ENCODE assay signal across 24 cellular contexts in the genomic region with DNA sequence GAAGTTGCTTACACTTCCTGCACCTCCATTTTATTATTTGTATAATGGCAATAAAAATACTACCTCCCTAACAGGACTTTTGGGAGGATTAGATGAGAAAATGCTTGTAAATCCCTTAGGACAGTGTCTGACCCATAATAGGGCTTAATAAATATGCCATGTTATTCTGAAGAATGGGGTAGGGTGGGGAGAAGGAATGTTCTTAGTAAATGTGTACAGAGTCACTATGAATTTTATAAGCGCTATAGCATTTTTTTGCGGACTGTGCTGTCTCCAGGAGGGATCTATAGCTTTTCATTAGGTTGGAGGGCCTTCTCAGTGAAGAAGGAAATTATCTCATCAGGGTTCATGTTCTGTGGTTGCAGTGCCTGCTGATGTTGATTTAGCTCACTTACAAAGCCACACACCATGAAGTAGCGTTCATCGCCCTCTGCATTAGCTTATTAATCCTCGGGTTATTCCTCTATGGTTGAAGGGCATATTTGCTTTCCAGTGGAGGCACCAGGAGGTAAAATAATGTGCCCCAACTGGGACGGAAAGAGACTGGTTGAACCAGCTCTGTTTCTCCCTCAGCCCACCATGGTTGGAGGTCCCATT.
DNase-seq lines count a peak whose midpoint lies in the region; ATAC-seq and TF ChIP-seq lines count a peak whose summit lies in the region.
"Had no signal": no experiment of that assay in that cellular context is flagged by ENCODE, and none has a peak within 500 bp of the region (broad histone marks: within the 10 kb centered on the region; RNA-seq: fewer than 3 reads in every experiment).

No MANE protein-coding gene starts in this region.

- intact Hi-C loops in esophagus muscularis mucosa (cut with DNase I): no loop called here
- intact Hi-C loops in heart left ventricle (cut with DNase I): loop anchor here in 1 of 10 donors (10.0 kb wide), 1 partner anchor 522 kb away; a partner anchor contains a TSS

- H3K4me1 ChIP-seq in esophagus muscularis mucosa: peaks cover 10 to 14% (median 11%) of the 10 kb centered on the region in 4 donors
- peaks cover 0 to 19% (median 7%) of the 10 kb centered on the region in 12 donors for H3K4me1 ChIP-seq in heart left ventricle
- peaks cover 19% of the 10 kb centered on the region for H3K4me1 ChIP-seq in foreskin keratinocyte

- peaks cover 2% of the 10 kb centered on the region for H3K27me3 Mint-ChIP-seq in osteocyte (ENCODE audit: unreplicated experiment)

- H3K9me3 Mint-ChIP-seq in osteocyte (ENCODE audit: unreplicated experiment): no peaks in the 10 kb centered on the region
- H3K9me3 Mint-ChIP-seq: activated CD4-positive, alpha-beta memory T cell treated with anti-CD3 and anti-CD28 coated beads for 36 hours; effector memory CD8-positive, alpha-beta T cell; HFFc6 had no signal

- peaks cover 5% of the 10 kb centered on the region for H3K4me1 Mint-ChIP-seq in osteocyte (ENCODE audit: unreplicated experiment)

- peak; percentile 74 for DNase-seq in COR-L47 (lab: John Stamatoyannopoulos, UW)
- DNase-seq in NCI-H128 (lab: John Stamatoyannopoulos, UW; ENCODE audit: unreplicated experiment): peak; percentile 20
- DNase-seq in NCI-H69 (lab: John Stamatoyannopoulos, UW): peak; percentile 99
- peak; percentile 50 for DNase-seq in esophagus muscularis mucosa (ENCODE audit: extremely low spot score)
- no peak for DNase-seq in heart left ventricle
- DNase-seq in T-helper 1 cell: no peak
- DNase-seq in osteocyte (ENCODE audit: extremely low spot score, unreplicated experiment): no peak
- DNase-seq in foreskin keratinocyte: no peak
- DNase-seq: activated CD4-positive, alpha-beta memory T cell treated with anti-CD3 and anti-CD28 coated beads for 36 hours; activated naive CD4-positive, alpha-beta T cell treated with Interleukin-2 at 50 U/mL for 16 hours; cerebellar nuclear complex; effector memory CD8-positive, alpha-beta T cell; head of caudate nucleus; HFFc6; KG1; left ventricle myocardium superior; mucosa of descending colon; NCI-H1048; NCI-H226; SHP77 treated with DMSO at 0.1 percent for 48 hours; stimulated activated CD4-positive, alpha-beta T cell treated with anti-CD3 and anti-CD28 coated beads, Interleukin-4, amount 100 ng/mL, for 4 hours had no signal

- H3K27ac ChIP-seq in esophagus muscularis mucosa (replicated peaks in 1 of 4) (no peak overlapping the region), heart left ventricle (no peak overlapping the region), foreskin keratinocyte (no peak overlapping the region)
- H3K27ac ChIP-seq: A549; BLaER1 treated with 17β-estradiol and CSF1 and Interleukin-3, amounts not matched to agents 10 nM and 100 nM had no signal

- H3K27me3 ChIP-seq in esophagus muscularis mucosa: no peaks in the 10 kb centered on the region
- H3K27me3 ChIP-seq in heart left ventricle: no peaks in the 10 kb centered on the region
- no peaks in the 10 kb centered on the region for H3K27me3 ChIP-seq in foreskin keratinocyte
- H3K27me3 ChIP-seq: BLaER1 treated with 17β-estradiol and CSF1 and Interleukin-3, amounts not matched to agents 10 nM and 100 nM had no signal

- 81% methylated on average over 6 of the region's 6 CpGs for WGBS in esophagus muscularis mucosa
- 83 to 89% (median 86%) methylated on average over 6 of the region's 6 CpGs for WGBS in heart left ventricle, 4 donors

- H3K4me3 Mint-ChIP-seq in osteocyte (ENCODE audit: unreplicated experiment): no peak overlapping the region
- H3K4me3 Mint-ChIP-seq: activated CD4-positive, alpha-beta memory T cell treated with anti-CD3 and anti-CD28 coated beads for 36 hours; effector memory CD8-positive, alpha-beta T cell; HFFc6 had no signal

- TF ChIP-seq EP300 in esophagus muscularis mucosa (IDR thresholded peaks at IDR 0.05): no peak

- peaks cover 0 to 6% (median 0%) of the 10 kb centered on the region in 4 donors for H3K9me3 ChIP-seq in esophagus muscularis mucosa
- H3K9me3 ChIP-seq in heart left ventricle: peaks cover 0 to 7% (median 0%) of the 10 kb centered on the region in 12 donors
- H3K9me3 ChIP-seq: A549, mucosa of descending colon had no signal

- H3K36me3 Mint-ChIP-seq in osteocyte (ENCODE audit: unreplicated experiment): no peaks in the 10 kb centered on the region
- H3K36me3 Mint-ChIP-seq: activated CD4-positive, alpha-beta memory T cell treated with anti-CD3 and anti-CD28 coated beads for 36 hours had no signal

- no peaks in the 10 kb centered on the region for H3K36me3 ChIP-seq in esophagus muscularis mucosa
- no peaks in the 10 kb centered on the region for H3K36me3 ChIP-seq in heart left ventricle
- H3K36me3 ChIP-seq: BLaER1 treated with 17β-estradiol and CSF1 and Interleukin-3, amounts not matched to agents 10 nM and 100 nM had no signal

- TF ChIP-seq POLR2A in esophagus muscularis mucosa (IDR thresholded peaks at IDR 0.05; ENCODE audit: low read depth): no peak
- TF ChIP-seq POLR2A in heart left ventricle (IDR thresholded peaks at IDR 0.05): no peak

- H3K4me3 ChIP-seq in esophagus muscularis mucosa (no peak overlapping the region), heart left ventricle (no peak overlapping the region)
- H3K4me3 ChIP-seq: A549; BLaER1 treated with 17β-estradiol and CSF1 and Interleukin-3, amounts not matched to agents 10 nM and 100 nM; mucosa of descending colon; smooth muscle cell had no signal

- no peak overlapping the region for H3K27ac Mint-ChIP-seq in osteocyte (ENCODE audit: unreplicated experiment)
- H3K27ac Mint-ChIP-seq: activated CD4-positive, alpha-beta memory T cell treated with anti-CD3 and anti-CD28 coated beads for 36 hours; effector memory CD8-positive, alpha-beta T cell; HFFc6 had no signal

- TF ChIP-seq CTCF in esophagus muscularis mucosa (IDR thresholded peaks at IDR 0.05): no peak
- no peak for TF ChIP-seq CTCF in heart left ventricle (IDR thresholded peaks at IDR 0.05)
- no peak for TF ChIP-seq CTCF in osteocyte (IDR thresholded peaks at IDR 0.05)
- TF ChIP-seq CTCF in foreskin keratinocyte (conservative IDR thresholded peaks at IDR 0.05): no peak

- ATAC-seq in heart left ventricle (no peak), foreskin keratinocyte (no peak)
- ATAC-seq: A549; effector memory CD8-positive, alpha-beta T cell; mucosa of descending colon had no signal

Comparison
In these comparisons a context has a peak if more than half of its experiments do, and no peak if none do; other contexts are left out.
1. DNase-seq: peak in COR-L47 (single experiment), NCI-H128 (single experiment), NCI-H69 (single experiment) and esophagus muscularis mucosa (single experiment); none in heart left ventricle (0 of 5), T-helper 1 cell (0 of 5), osteocyte (single experiment) and foreskin keratinocyte (0 of 2).